In the genomic region with DNA sequence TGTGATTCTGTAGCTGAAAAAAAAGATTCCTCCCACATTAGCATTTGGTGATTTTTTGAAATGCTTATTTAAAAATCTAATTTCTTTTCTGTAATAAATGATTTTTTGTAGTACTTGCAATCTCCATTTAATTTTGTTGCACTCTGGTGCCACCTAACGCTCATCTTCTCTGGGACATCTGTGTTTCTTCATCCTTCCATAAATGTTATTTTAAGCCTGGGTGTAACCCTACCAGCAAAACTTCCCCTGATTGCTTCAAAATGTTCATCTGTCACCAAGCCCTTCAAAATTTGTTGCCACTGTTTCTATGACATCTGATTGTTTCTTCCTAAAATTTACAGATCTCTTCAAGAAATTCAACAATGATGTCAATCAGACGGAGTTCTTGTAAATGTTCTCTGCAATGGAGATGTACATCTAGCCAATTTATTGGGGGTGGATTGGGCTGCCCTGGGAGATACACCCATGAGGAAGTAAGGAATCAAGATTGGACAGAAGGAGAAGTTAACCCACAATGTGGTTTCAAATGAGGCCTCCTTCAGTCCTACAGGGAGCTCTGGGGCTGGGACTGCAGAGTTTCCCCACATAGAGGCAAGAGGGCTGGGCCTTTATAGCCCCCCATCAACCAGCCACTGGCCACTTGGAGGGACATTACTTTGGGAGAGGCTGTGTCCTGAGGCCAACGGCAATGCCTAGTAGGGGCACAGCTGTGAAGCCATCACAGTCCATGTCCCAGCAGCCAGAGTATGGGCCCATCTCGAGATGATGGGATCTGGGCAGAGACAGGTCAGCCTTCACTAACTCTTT, we compare ENCODE assay signal across 8 cellular contexts. TPM values are rescaled to one million over a fixed set of nuclear protein-coding genes. Genes with fewer than 3 reads are reported as not detected.
DNase-seq lines count a peak whose midpoint lies in the region; ATAC-seq and TF ChIP-seq lines count a peak whose summit lies in the region.

No MANE protein-coding gene starts in this region.

- peak; percentile 65 for TF ChIP-seq CTCF in neural crest cell (conservative IDR thresholded peaks at IDR 0.05)

- no peak overlapping the region for H3K4me3 Mint-ChIP-seq in neural crest cell

- H3K27ac Mint-ChIP-seq in neural crest cell (ENCODE audit: unreplicated experiment): no peak overlapping the region

- H3K9me3 Mint-ChIP-seq in neural crest cell: no peaks in the 10 kb centered on the region

- intact Hi-C loops in left colon (cut with DNase I, micrococcal nuclease): no loop called here

- no peaks in the 10 kb centered on the region for H3K27me3 Mint-ChIP-seq in neural crest cell (ENCODE audit: low read depth)

- H3K4me1 Mint-ChIP-seq in neural crest cell: no peaks in the 10 kb centered on the region

- peak; percentile 5 for DNase-seq in NCI-H345 (lab: John Stamatoyannopoulos, UW)
- DNase-seq in NCI-H345 treated with DMSO at 0.1 percent for 48 hours (lab: John Stamatoyannopoulos, UW; ENCODE audit: unreplicated experiment): no peak
- peak; percentile 9 for DNase-seq in NCI-H2227 treated with DMSO at 0.1 percent for 48 hours (lab: John Stamatoyannopoulos, UW)
- peak; percentile 54 for DNase-seq in cerebellum (ENCODE audit: low spot score)
- DNase-seq in neural crest cell (ENCODE audit: low read depth, low spot score): no peak
- DNase-seq in amniotic stem cell (lab: John Stamatoyannopoulos, UW): no peak
- no peak for DNase-seq in stimulated activated CD4-positive, alpha-beta T cell treated with anti-CD3 and anti-CD28 coated beads, Interleukin-4, amount 100 ng/mL, for 1 hour
- DNase-seq in left colon: no peak

- ATAC-seq in left colon: no peak

- no peaks in the 10 kb centered on the region for H3K36me3 Mint-ChIP-seq in neural crest cell (ENCODE audit: low read depth)

RNA-seq across cellular contexts. Expression of gene MCTP1, which starts 23.3 kb away (rescaled TPM):
- total RNA-seq in cerebellum (49.6 TPM), neural crest cell (1.7 and 1.8 TPM in 2 replicates), left colon (1 to 10 TPM; 4.6 to 7.0 TPM)

Comparison
In these comparisons a context has a peak if more than half of its experiments do, and no peak if none do; other contexts are left out.
1. DNase-seq: peak in NCI-H345 (single experiment), NCI-H2227 treated with DMSO at 0.1 percent for 48 hours (single experiment) and cerebellum (single experiment); none in NCI-H345 treated with DMSO at 0.1 percent for 48 hours (single experiment), neural crest cell (single experiment), amniotic stem cell (single experiment), stimulated activated CD4-positive, alpha-beta T cell treated with anti-CD3 and anti-CD28 coated beads, Interleukin-4, amount 100 ng/mL, for 1 hour (single experiment) and left colon (0 of 2).